In the genomic region with DNA sequence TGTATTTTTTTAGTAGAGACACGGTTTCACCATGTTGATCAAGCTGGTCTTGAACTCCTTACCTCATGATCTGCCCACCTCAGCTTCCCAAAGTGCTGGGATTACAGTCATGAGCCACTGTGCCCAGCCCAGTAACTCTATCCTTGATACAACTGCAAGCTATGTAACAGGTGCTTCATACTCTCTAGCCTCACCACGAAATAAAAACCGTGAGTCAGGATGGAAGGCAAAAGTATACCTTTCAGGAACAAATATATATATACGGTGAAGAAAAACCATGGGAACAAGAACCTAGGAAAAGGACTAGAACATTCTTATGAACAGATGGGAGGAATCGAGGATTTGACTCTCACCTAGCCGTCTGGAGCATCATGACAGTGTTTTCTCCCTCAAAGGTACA, we compare ENCODE assay signal across 26 cellular contexts.
"Had no signal": no experiment of that assay in that cellular context is flagged by ENCODE, and none has a peak within 500 bp of the region (broad histone marks: within the 10 kb centered on the region; RNA-seq: fewer than 3 reads in every experiment).

No MANE protein-coding gene starts in this region.

- H3K9me3 ChIP-seq: esophagus muscularis mucosa, heart right ventricle, left lung, mucosa of descending colon, ovary, right lobe of liver, stomach, thyroid gland, vagina had no signal

- H3K36me3 ChIP-seq: ovary had no signal

- H3K27me3 ChIP-seq: esophagus muscularis mucosa, foreskin keratinocyte, heart right ventricle, left lung, ovary, right lobe of liver, stomach, thyroid gland, vagina had no signal

- H3K4me3 Mint-ChIP-seq: mesothelial cell of epicardium, nephron progenitor cell had no signal

- H3K9me3 Mint-ChIP-seq: mesothelial cell of epicardium; naive thymus-derived CD4-positive, alpha-beta T cell; nephron progenitor cell had no signal

- H3K27me3 Mint-ChIP-seq: naive thymus-derived CD4-positive, alpha-beta T cell had no signal

- H3K4me3 ChIP-seq: coronary artery, esophagus muscularis mucosa, heart right ventricle, left lung, mucosa of descending colon, ovary, right lobe of liver, smooth muscle cell, stomach, thyroid gland, vagina had no signal

- DNase-seq: dermis blood vessel endothelial cell; effector memory CD4-positive, alpha-beta T cell; foreskin keratinocyte; glutamatergic neuron; heart right ventricle; hippocampal formation; left cardiac atrium; left lung; naive thymus-derived CD4-positive, alpha-beta T cell; nephron progenitor cell; ovary; right lobe of liver; stimulated activated CD4-positive, alpha-beta T cell treated with anti-CD3 and anti-CD28 coated beads, Interleukin-12 subunit alpha, Interleukin-12 subunit beta, amount 100 ng/mL, for 4 hours; stimulated activated CD4-positive, alpha-beta T cell treated with anti-CD3 and anti-CD28 coated beads, Interleukin-1b, Interleukin-23, amount 100 ng/mL, for 48 hours; stimulated activated CD4-positive, alpha-beta T cell treated with anti-CD3 and anti-CD28 coated beads, Interleukin-4, amount 100 ng/mL, for 1 hour; stimulated activated CD8-positive, alpha-beta memory T cell treated with anti-CD3 and anti-CD28 coated beads, Interleukin-4, amount 100 ng/mL, for 48 hours; stimulated activated naive CD4-positive, alpha-beta T cell treated with Interleukin-2 at 50 U/mL for 16 hours; stomach; thyroid gland; trophoblast cell had no signal

- H3K27ac ChIP-seq: coronary artery, esophagus muscularis mucosa, foreskin keratinocyte, heart right ventricle, left lung, ovary, right lobe of liver, stomach, thyroid gland, vagina had no signal

- H3K4me1 ChIP-seq: esophagus muscularis mucosa, foreskin keratinocyte, heart right ventricle, left lung, right lobe of liver, stomach, thyroid gland, vagina had no signal

- H3K27ac Mint-ChIP-seq: mesothelial cell of epicardium, nephron progenitor cell had no signal

- ATAC-seq: foreskin keratinocyte, heart right ventricle, left cardiac atrium, mucosa of descending colon, right lobe of liver had no signal

- H3K4me1 Mint-ChIP-seq: mesothelial cell of epicardium, nephron progenitor cell had no signal
